Comparison of ENCODE assay signal across 2 cellular contexts in genomic region chr12:96906498-96906848, GRCh38.
TF ChIP-seq lines count a peak whose summit lies in the region.

No MANE protein-coding gene starts in this region.

TF ChIP-seq in SK-N-SH, 30 proteins besides CTCF, POLR2A, EP300 and RAD21 (continued from another document):
- TF ChIP-seq MAX (IDR thresholded peaks at IDR 0.05; ENCODE audit: low read depth) (no peak), PBX3 (IDR thresholded peaks at IDR 0.05) (no peak), FOXJ3 (CRISPR knock-in tag; IDR thresholded peaks at IDR 0.05) (no peak), REST (IDR thresholded peaks at IDR 0.05; ENCODE audit: low read depth, low read length) (no peak), TAF1 (IDR thresholded peaks at IDR 0.05; ENCODE audit: borderline replicate concordance, low read depth, low read length) (no peak), NFIC (IDR thresholded peaks at IDR 0.05; ENCODE audit: borderline replicate concordance) (no peak), CHD2 (IDR thresholded peaks at IDR 0.05; ENCODE audit: low read length, partially characterized antibody) (no peak), IRF3 (IDR thresholded peaks at IDR 0.05; ENCODE audit: low read depth, low read length) (no peak), GATA2 (CRISPR knock-in tag; IDR thresholded peaks at IDR 0.05) (no peak), POLR2AphosphoS5 (IDR thresholded peaks at IDR 0.05; ENCODE audit: low read depth, low read length) (no peak), FOXM1 (IDR thresholded peaks at IDR 0.05; ENCODE audit: low read depth) (no peak), MEF2A (IDR thresholded peaks at IDR 0.05; ENCODE audit: borderline replicate concordance, low read depth) (no peak), SMC3 (IDR thresholded peaks at IDR 0.05; ENCODE audit: low read depth, low read length) (no peak), RCOR1 (IDR thresholded peaks at IDR 0.05; ENCODE audit: low read length) (no peak), USF1 (IDR thresholded peaks at IDR 0.05; ENCODE audit: borderline replicate concordance, low read depth) (no peak)
TF ChIP-seq in SK-N-SH: peak in this region for 0.

TF ChIP-seq in SK-N-SH treated with all-trans-retinoic acid at 6 μM for 48 hours, 23 proteins besides CTCF, POLR2A, EP300 and RAD21 (continued from another document):
- TF ChIP-seq CSRNP3 (CRISPR knock-in tag; IDR thresholded peaks at IDR 0.05) (no peak), POU6F1 (CRISPR knock-in tag; IDR thresholded peaks at IDR 0.05; ENCODE audit: borderline replicate concordance, low read depth) (no peak), BACH2 (CRISPR knock-in tag; IDR thresholded peaks at IDR 0.05; ENCODE audit: borderline replicate concordance) (no peak), ARNTL (CRISPR knock-in tag; IDR thresholded peaks at IDR 0.05; ENCODE audit: borderline replicate concordance, low read depth) (no peak), PATZ1 (CRISPR knock-in tag; IDR thresholded peaks at IDR 0.05; ENCODE audit: borderline replicate concordance) (no peak)
